In genomic region chr4:188987011-188987410, GRCh38 we compare ENCODE assay signal across 18 cellular contexts.
DNase-seq lines count a peak whose midpoint lies in the region; ATAC-seq, FAIRE-seq and TF ChIP-seq lines count a peak whose summit lies in the region.
"Had no signal": no experiment of that assay in that cellular context is flagged by ENCODE, and none has a peak within 500 bp of the region (broad histone marks: within the 10 kb centered on the region; RNA-seq: fewer than 3 reads in every experiment).

No MANE protein-coding gene starts in this region.

- H3K4me1 Mint-ChIP-seq in osteocyte (ENCODE audit: unreplicated experiment): peaks cover 16% of the 10 kb centered on the region
- H3K4me1 Mint-ChIP-seq: CD4-positive, alpha-beta memory T cell had no signal

- H2AFZ ChIP-seq in MM.1S (ENCODE audit: low read length): no peak overlapping the region

- no peaks in the 10 kb centered on the region for H4K20me1 ChIP-seq in MM.1S (ENCODE audit: insufficient read depth, low read length)
- H4K20me1 ChIP-seq: BLaER1 treated with 17β-estradiol and CSF1 and Interleukin-3, amounts not matched to agents 10 nM and 100 nM had no signal

- no peaks in the 10 kb centered on the region for H3K36me3 ChIP-seq in MM.1S (replicated peaks; ENCODE audit: insufficient read depth, low read length)
- no peaks in the 10 kb centered on the region for H3K36me3 ChIP-seq in bronchial epithelial cell (ENCODE audit: control insufficient read depth, insufficient read depth, low read length)
- H3K36me3 ChIP-seq: BLaER1 treated with 17β-estradiol and CSF1 and Interleukin-3, amounts not matched to agents 10 nM and 100 nM had no signal

- H3K9me3 ChIP-seq in MM.1S (replicated peaks; ENCODE audit: insufficient read depth, low read length): no peaks in the 10 kb centered on the region

- DNase-seq in COLO668 (lab: John Stamatoyannopoulos, UW; ENCODE audit: unreplicated experiment): peak; percentile 25
- DNase-seq in MM.1S: no peak
- peak; percentile 58 for DNase-seq in bronchial epithelial cell (ENCODE audit: low read depth)
- DNase-seq in osteocyte (ENCODE audit: extremely low spot score, unreplicated experiment): no peak
- DNase-seq in NCI-H510A treated with DMSO at 0.1 percent for 48 hours (lab: John Stamatoyannopoulos, UW): no peak
- DNase-seq in RCC 7860 (ENCODE audit: low spot score): no peak
- DNase-seq: ACHN; Calu3; CD4-positive, alpha-beta memory T cell; DMS153; GDM1; H7; NCI-H1092 treated with DMSO at 0.1 percent for 48 hours; NCI-H1694; NCI-H2171 had no signal

- H3K27ac ChIP-seq in MM.1S (ENCODE audit: low read length): peak overlapping the region; percentile 46; the same call in 1 of the 2 replicates
- H3K27ac ChIP-seq: BLaER1 treated with 17β-estradiol and CSF1 and Interleukin-3, amounts not matched to agents 10 nM and 100 nM had no signal

- no peaks in the 10 kb centered on the region for H3K79me2 ChIP-seq in MM.1S (ENCODE audit: low read length)

- ATAC-seq in GM18502 (IDR thresholded peaks at IDR 0.05; ENCODE audit: poor library complexity, unreplicated experiment): no peak
- ATAC-seq: K562 had no signal

- H3K4me2 ChIP-seq in MM.1S (ENCODE audit: low read depth, low read length): no peak overlapping the region
- H3K4me2 ChIP-seq: BLaER1 treated with 17β-estradiol and CSF1 and Interleukin-3, amounts not matched to agents 10 nM and 100 nM had no signal

- H3K4me3 ChIP-seq in MM.1S (ENCODE audit: low read length) (no peak overlapping the region), bronchial epithelial cell (ENCODE audit: low read depth, low read length) (no peak overlapping the region)
- H3K4me3 ChIP-seq: BLaER1 treated with 17β-estradiol and CSF1 and Interleukin-3, amounts not matched to agents 10 nM and 100 nM; K562 had no signal

- H3K27me3 ChIP-seq in MM.1S (replicated peaks; ENCODE audit: insufficient read depth, low read length) (no peaks in the 10 kb centered on the region), bronchial epithelial cell (ENCODE audit: control insufficient read depth, insufficient read depth, low read length) (no peaks in the 10 kb centered on the region)
- H3K27me3 ChIP-seq: BLaER1 treated with 17β-estradiol and CSF1 and Interleukin-3, amounts not matched to agents 10 nM and 100 nM had no signal

- no peaks in the 10 kb centered on the region for H3K27me3 Mint-ChIP-seq in osteocyte (ENCODE audit: unreplicated experiment)
- H3K27me3 Mint-ChIP-seq: CD4-positive, alpha-beta memory T cell had no signal

- TF ChIP-seq CTCF in MM.1S (IDR thresholded peaks at IDR 0.05; ENCODE audit: low read length) (no peak), bronchial epithelial cell (IDR thresholded peaks at IDR 0.05; ENCODE audit: insufficient read depth, low read length, severe bottlenecking) (no peak), osteocyte (IDR thresholded peaks at IDR 0.05) (no peak)

- H3K27ac Mint-ChIP-seq in osteocyte (ENCODE audit: unreplicated experiment): peak overlapping the region; percentile 48
- H3K27ac Mint-ChIP-seq: CD4-positive, alpha-beta memory T cell had no signal

- FAIRE-seq in bronchial epithelial cell (lab: Jason Lieb, UNC) (no peak), RCC 7860 (lab: Jason Lieb, UNC) (no peak)
- FAIRE-seq: K562 had no signal

- no peak overlapping the region for H3K9ac ChIP-seq in MM.1S (ENCODE audit: low read length)
- H3K9ac ChIP-seq: BLaER1 treated with 17β-estradiol and CSF1 and Interleukin-3, amounts not matched to agents 10 nM and 100 nM had no signal

- peaks cover 3% of the 10 kb centered on the region; the same call in 1 of the 2 replicates for H3F3A ChIP-seq in MM.1S (ENCODE audit: insufficient read depth, low read length)

- peaks cover 24% of the 10 kb centered on the region for H3K4me1 ChIP-seq in MM.1S (ENCODE audit: low read length)
- H3K4me1 ChIP-seq: BLaER1 treated with 17β-estradiol and CSF1 and Interleukin-3, amounts not matched to agents 10 nM and 100 nM had no signal

- H3K9me3 Mint-ChIP-seq in osteocyte (ENCODE audit: unreplicated experiment): no peaks in the 10 kb centered on the region

- H3K4me3 Mint-ChIP-seq in osteocyte (ENCODE audit: unreplicated experiment): no peak overlapping the region
- H3K4me3 Mint-ChIP-seq: CD4-positive, alpha-beta memory T cell had no signal

- H3K9me2 ChIP-seq in MM.1S (replicated peaks; ENCODE audit: insufficient read depth, low read length): no peaks in the 10 kb centered on the region

- no peaks in the 10 kb centered on the region for H3K36me3 Mint-ChIP-seq in osteocyte (ENCODE audit: unreplicated experiment)
- H3K36me3 Mint-ChIP-seq: CD4-positive, alpha-beta memory T cell had no signal

Comparison
In these comparisons a context has a peak if more than half of its experiments do, and no peak if none do; other contexts are left out.
1. DNase-seq: peak in COLO668 (single experiment) and bronchial epithelial cell (single experiment); none in MM.1S (single experiment), osteocyte (single experiment), NCI-H510A treated with DMSO at 0.1 percent for 48 hours (single experiment) and RCC 7860 (single experiment).